25 cellular contexts compared by ENCODE assay signal in genomic region chr7:46170021-46170420, GRCh38.
"Had no signal": no experiment of that assay in that cellular context is flagged by ENCODE, and none has a peak within 500 bp of the region (broad histone marks: within the 10 kb centered on the region; RNA-seq: fewer than 3 reads in every experiment).

No MANE protein-coding gene starts in this region.

- H3K36me3 Mint-ChIP-seq: memory B cell; mesothelial cell of epicardium; naive B cell; natural killer cell treated with Interleukin-12 subunit alpha and Interleukin-12 subunit beta and Interleukin-15 and Interleukin-18, amount 100 ng/mL, for 72 hours; stimulated activated effector memory CD8-positive, alpha-beta T cell treated with anti-CD3 and anti-CD28 coated beads, Interleukin-12 subunit alpha, Interleukin-12 subunit beta, amount 100 ng/mL, for 72 hours; type B pancreatic cell had no signal

- H3K27ac Mint-ChIP-seq: effector memory CD8-positive, alpha-beta T cell; memory B cell; mesothelial cell of epicardium; natural killer cell treated with Interleukin-12 subunit alpha and Interleukin-12 subunit beta and Interleukin-15 and Interleukin-18, amount 100 ng/mL, for 72 hours; stimulated activated effector memory CD8-positive, alpha-beta T cell treated with anti-CD3 and anti-CD28 coated beads, Interleukin-12 subunit alpha, Interleukin-12 subunit beta, amount 100 ng/mL, for 72 hours; type B pancreatic cell had no signal

- H3K4me3 ChIP-seq: gastrocnemius medialis, lung, mucosa of descending colon, ovary, stomach, thyroid gland had no signal

- H3K4me3 Mint-ChIP-seq: effector memory CD8-positive, alpha-beta T cell; memory B cell; mesothelial cell of epicardium; naive B cell; natural killer cell treated with Interleukin-12 subunit alpha and Interleukin-12 subunit beta and Interleukin-15 and Interleukin-18, amount 100 ng/mL, for 72 hours; stimulated activated effector memory CD8-positive, alpha-beta T cell treated with anti-CD3 and anti-CD28 coated beads, Interleukin-12 subunit alpha, Interleukin-12 subunit beta, amount 100 ng/mL, for 72 hours; type B pancreatic cell had no signal

- H3K9me3 ChIP-seq: gastrocnemius medialis, mucosa of descending colon, ovary, stomach, thyroid gland had no signal

- FAIRE-seq: endometrium, keratinocyte had no signal

- DNase-seq: cortex of kidney; effector memory CD8-positive, alpha-beta T cell; erythroblast; gastrocnemius medialis; head of caudate nucleus; mucosa of descending colon; naive B cell; nucleus accumbens; ovary; posterior cingulate gyrus; stimulated activated CD4-positive, alpha-beta T cell treated with anti-CD3 and anti-CD28 coated beads, Interleukin-2, amount 100 ng/mL, for 24 hours; stimulated activated CD4-positive, alpha-beta T cell treated with anti-CD3 and anti-CD28 coated beads, Interleukin-4, amount 100 ng/mL, for 24 hours; stimulated activated naive CD4-positive, alpha-beta T cell treated with Interleukin-2 at 50 U/mL for 16 hours; stomach; thyroid gland had no signal

- H3K4me1 Mint-ChIP-seq: memory B cell; naive B cell; stimulated activated effector memory CD8-positive, alpha-beta T cell treated with anti-CD3 and anti-CD28 coated beads, Interleukin-12 subunit alpha, Interleukin-12 subunit beta, amount 100 ng/mL, for 72 hours had no signal

- H3K4me1 ChIP-seq: gastrocnemius medialis had no signal

- H3K27me3 Mint-ChIP-seq: effector memory CD8-positive, alpha-beta T cell; naive B cell; natural killer cell treated with Interleukin-12 subunit alpha and Interleukin-12 subunit beta and Interleukin-15 and Interleukin-18, amount 100 ng/mL, for 72 hours had no signal

- H3K27me3 ChIP-seq: gastrocnemius medialis, ovary, stomach, thyroid gland had no signal

- H3K27ac ChIP-seq: gastrocnemius medialis, ovary, stomach, thyroid gland had no signal

- H3K9me3 Mint-ChIP-seq: memory B cell; natural killer cell treated with Interleukin-12 subunit alpha and Interleukin-12 subunit beta and Interleukin-15 and Interleukin-18, amount 100 ng/mL, for 72 hours had no signal

- H3K36me3 ChIP-seq: gastrocnemius medialis, ovary, stomach, thyroid gland had no signal

- ATAC-seq: effector memory CD8-positive, alpha-beta T cell; gastrocnemius medialis; left lobe of liver; mucosa of descending colon; natural killer cell treated with Interleukin-12 subunit alpha and Interleukin-12 subunit beta and Interleukin-15 and Interleukin-18, amount 100 ng/mL, for 72 hours; sciatic nerve; stimulated activated effector memory CD8-positive, alpha-beta T cell treated with anti-CD3 and anti-CD28 coated beads, Interleukin-12 subunit alpha, Interleukin-12 subunit beta, amount 100 ng/mL, for 72 hours had no signal
